Comparison of ENCODE assay signal across 16 cellular contexts in the genomic region with DNA sequence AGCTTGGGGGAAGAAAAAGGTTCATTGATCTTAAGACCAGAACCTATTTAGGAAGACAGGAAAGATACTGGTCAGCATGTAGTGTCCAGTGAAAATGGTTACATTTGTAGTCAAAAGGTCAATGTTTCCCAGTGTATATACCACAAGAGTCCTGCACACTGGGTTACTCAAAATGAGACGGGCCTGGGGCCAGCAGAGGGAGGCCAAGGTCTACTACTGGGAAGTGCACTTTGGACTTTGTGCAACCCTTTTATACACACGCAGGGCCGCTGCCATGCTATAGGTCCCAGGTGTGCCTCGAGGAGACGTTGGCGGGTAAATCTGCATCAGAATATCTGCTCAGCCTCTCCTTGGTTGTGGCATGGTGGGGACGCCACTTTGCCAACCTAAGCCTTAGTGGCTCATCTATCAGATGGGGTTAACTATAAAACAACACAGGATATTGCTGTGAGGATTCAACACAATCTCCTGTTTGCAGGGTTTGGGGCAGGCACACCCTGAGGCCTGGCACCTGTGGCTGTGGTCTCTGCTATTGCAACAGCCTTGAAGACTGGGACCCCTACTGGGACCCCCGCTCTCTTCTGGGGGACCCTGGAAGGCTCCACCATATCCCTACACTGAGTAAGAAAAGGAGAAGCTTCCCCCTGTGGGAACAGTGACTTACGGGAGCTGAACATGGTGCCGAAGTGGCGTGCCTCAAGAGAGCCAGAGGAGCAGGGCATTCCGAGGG. TPM values are rescaled to one million over a fixed set of nuclear protein-coding genes. Genes with fewer than 3 reads are reported as not detected.
DNase-seq lines count a peak whose midpoint lies in the region; ATAC-seq and TF ChIP-seq lines count a peak whose summit lies in the region.
"Had no signal": no experiment of that assay in that cellular context is flagged by ENCODE, and none has a peak within 500 bp of the region (broad histone marks: within the 10 kb centered on the region; RNA-seq: fewer than 3 reads in every experiment).

No MANE protein-coding gene starts in this region.

- H3K9ac ChIP-seq in BLaER1 treated with 17β-estradiol and CSF1 and Interleukin-3, amounts not matched to agents 10 nM and 100 nM, result peak overlapping the region in 2 of 11 experiments; percentile 25 to 42; a peak in 2 of 22 replicates
- H3K9ac ChIP-seq in duodenal mucosa (ENCODE audit: low read depth in 1 of 2, low read length in 2 of 2), result peak overlapping the region; percentile 16 to 30
- H3K9ac ChIP-seq in mesenchymal stem cell (ENCODE audit: low read length), result no peak overlapping the region

- TF ChIP-seq CTCF in A673 (conservative IDR thresholded peaks at IDR 0.05; ENCODE audit: low read depth, low read length), result no peak

- POLR2A ChIA-PET in A673 (lab: Charles Lee; ENCODE audit: low non-redundant PET), result no interaction called here

- no peak overlapping the region for H2AFZ ChIP-seq in mesenchymal stem cell (ENCODE audit: low read depth, low read length)

- H3K36me3 ChIP-seq in BLaER1 treated with 17β-estradiol and CSF1 and Interleukin-3, amounts not matched to agents 10 nM and 100 nM, result no peaks in the 10 kb centered on the region
- peaks cover 6% of the 10 kb centered on the region in 2 donors for H3K36me3 ChIP-seq in duodenal mucosa (ENCODE audit: control insufficient read depth in 1 of 2, insufficient read depth in 2 of 2, low read length in 2 of 2)
- no peaks in the 10 kb centered on the region for H3K36me3 ChIP-seq in mesenchymal stem cell (ENCODE audit: control insufficient read depth in 1 of 2, insufficient read depth in 2 of 2, low read depth in 1 of 2, low read length in 2 of 2)
- H3K36me3 ChIP-seq in MG63, result no peaks in the 10 kb centered on the region
- no peaks in the 10 kb centered on the region for H3K36me3 ChIP-seq in A673 (ENCODE audit: insufficient read depth, low read length, poor library complexity, severe bottlenecking)
- H3K36me3 ChIP-seq: ascending aorta, BE2C had no signal

- H2AK5ac ChIP-seq in mesenchymal stem cell (ENCODE audit: low read length, severe bottlenecking), result no peak overlapping the region

- H2BK120ac ChIP-seq in mesenchymal stem cell (ENCODE audit: low read depth, low read length), result no peak overlapping the region

- peaks cover 10 to 19% (median 16%) of the 10 kb centered on the region in 11 experiments; a peak in 21 of 22 replicates for H3K9me3 ChIP-seq in BLaER1 treated with 17β-estradiol and CSF1 and Interleukin-3, amounts not matched to agents 10 nM and 100 nM (replicated peaks in 1 of 11)
- H3K9me3 ChIP-seq in duodenal mucosa (ENCODE audit: control insufficient read depth in 1 of 2, low read length in 2 of 2), result no peaks in the 10 kb centered on the region
- peaks cover 11% of the 10 kb centered on the region for H3K9me3 ChIP-seq in mesenchymal stem cell (ENCODE audit: control insufficient read depth, low read length)
- peaks cover 7% of the 10 kb centered on the region for H3K9me3 ChIP-seq in MG63
- no peaks in the 10 kb centered on the region for H3K9me3 ChIP-seq in A673 (ENCODE audit: low read depth, low read length, poor library complexity, severe bottlenecking)
- H3K9me3 ChIP-seq: ascending aorta, BE2C had no signal

- H3K27me3 ChIP-seq in BLaER1 treated with 17β-estradiol and CSF1 and Interleukin-3, amounts not matched to agents 10 nM and 100 nM, result no peaks in the 10 kb centered on the region
- no peaks in the 10 kb centered on the region for H3K27me3 ChIP-seq in duodenal mucosa (ENCODE audit: control insufficient read depth in 1 of 2, insufficient read depth in 2 of 2, low read length in 2 of 2)
- H3K27me3 ChIP-seq in mesenchymal stem cell (ENCODE audit: control insufficient read depth in 1 of 2, insufficient read depth in 1 of 2, low read length in 2 of 2), result peaks cover 0 to 12% of the 10 kb centered on the region in 2 experiments
- H3K27me3 ChIP-seq in MG63, result no peaks in the 10 kb centered on the region; the same call in 1 of the 2 replicates
- H3K27me3 ChIP-seq in A673 (replicated peaks; ENCODE audit: insufficient read depth, low read depth, low read length, poor library complexity), result peaks cover 29% of the 10 kb centered on the region
- H3K27me3 ChIP-seq: ascending aorta, BE2C had no signal

- CTCF ChIA-PET in A673 (lab: Charles Lee), result no interaction called here

- peaks cover 33 to 52% (median 37%) of the 10 kb centered on the region in 10 experiments for H3K4me1 ChIP-seq in BLaER1 treated with 17β-estradiol and CSF1 and Interleukin-3, amounts not matched to agents 10 nM and 100 nM
- H3K4me1 ChIP-seq in duodenal mucosa (ENCODE audit: control insufficient read depth in 1 of 2, insufficient read depth in 2 of 2, low read length in 2 of 2) (peaks cover 24 to 32% of the 10 kb centered on the region in 2 donors), mesenchymal stem cell (ENCODE audit: control insufficient read depth, insufficient read depth, low read depth, low read length) (no peaks in the 10 kb centered on the region), A673 (ENCODE audit: insufficient read depth, low read length, poor library complexity, severe bottlenecking) (no peaks in the 10 kb centered on the region)
- H3K4me1 ChIP-seq: ascending aorta, BE2C had no signal

- peak overlapping the region; percentile 64 to 88 (median 76); a peak in 21 of 22 replicates for H3K4me2 ChIP-seq in BLaER1 treated with 17β-estradiol and CSF1 and Interleukin-3, amounts not matched to agents 10 nM and 100 nM
- no peak overlapping the region for H3K4me2 ChIP-seq in mesenchymal stem cell (ENCODE audit: low read length, poor library complexity, severe bottlenecking)

- H4K91ac ChIP-seq in mesenchymal stem cell (ENCODE audit: low read length), result no peak overlapping the region

- no peak overlapping the region for H3K14ac ChIP-seq in mesenchymal stem cell (ENCODE audit: low read length in 2 of 2)

- H3K4ac ChIP-seq in mesenchymal stem cell (ENCODE audit: low read depth in 1 of 2, low read length in 2 of 2), result no peak overlapping the region

- DNase-seq in M059J (ENCODE audit: low read depth) (peak; percentile 21), mesenchymal stem cell (peak; percentile 12), MG63 (no peak), A673 (ENCODE audit: low spot score) (no peak)
- DNase-seq: activated T-cell treated with anti-CD3 and anti-CD28 coated beads, Interleukin-2, amount 50 U/mL, for 4 hours; BE2C; NCI-H1694 treated with DMSO at 0.1 percent for 48 hours; stimulated activated CD4-positive, alpha-beta T cell treated with anti-CD3 and anti-CD28 coated beads, Interleukin-12 subunit alpha, Interleukin-12 subunit beta, amount 100 ng/mL, for 4 hours had no signal

- ATAC-seq in HG02610 (IDR thresholded peaks at IDR 0.05; ENCODE audit: unreplicated experiment) (no peak), HG02852 (IDR thresholded peaks at IDR 0.05; ENCODE audit: unreplicated experiment) (no peak)
- ATAC-seq: activated T-cell treated with anti-CD3 and anti-CD28 coated beads, Interleukin-2, amount 50 U/mL, for 4 hours had no signal

- peak overlapping the region in 3 of 11 experiments; percentile 13 to 67 (median 57); a peak in 4 of 22 replicates for H3K27ac ChIP-seq in BLaER1 treated with 17β-estradiol and CSF1 and Interleukin-3, amounts not matched to agents 10 nM and 100 nM
- no peak overlapping the region for H3K27ac ChIP-seq in duodenal mucosa (ENCODE audit: low read depth, low read length)
- H3K27ac ChIP-seq in mesenchymal stem cell (ENCODE audit: low read length, poor library complexity, severe bottlenecking), result no peak overlapping the region
- no peak overlapping the region for H3K27ac ChIP-seq in A673 (ENCODE audit: low read depth, low read length, poor library complexity, severe bottlenecking)
- H3K27ac ChIP-seq: ascending aorta, epithelial cell of prostate, VCaP had no signal

- no peak overlapping the region for H2BK12ac ChIP-seq in mesenchymal stem cell (ENCODE audit: low read length in 2 of 2)

- H3K79me1 ChIP-seq in mesenchymal stem cell (replicated peaks; ENCODE audit: low read length, poor library complexity, severe bottlenecking), result no peaks in the 10 kb centered on the region

- intact Hi-C loops in A673 (cut with micrococcal nuclease; ENCODE audit: unreplicated experiment), result no loop called here

- H3K18ac ChIP-seq in mesenchymal stem cell (ENCODE audit: low read depth in 1 of 2, low read length in 2 of 2), result no peak overlapping the region

- no peak overlapping the region for H2BK5ac ChIP-seq in mesenchymal stem cell (ENCODE audit: low read depth, low read length, poor library complexity, severe bottlenecking)

- H2BK15ac ChIP-seq in mesenchymal stem cell (ENCODE audit: low read depth, poor library complexity, severe bottlenecking), result no peak overlapping the region

- no TSS peak for BruUV-seq in A673 (replicated peaks; lab: Mats Ljungman, UMichigan)

- H4K20me1 ChIP-seq in BLaER1 treated with 17β-estradiol and CSF1 and Interleukin-3, amounts not matched to agents 10 nM and 100 nM, result no peaks in the 10 kb centered on the region

- WGBS in mesenchymal stem cell, result 88% methylated on average over 12 of the region's 12 CpGs

- H4K8ac ChIP-seq in mesenchymal stem cell (ENCODE audit: low read length), result no peak overlapping the region

- no peak overlapping the region for H3K23ac ChIP-seq in mesenchymal stem cell (ENCODE audit: low read length in 2 of 2)

- H3K4me3 ChIP-seq in BLaER1 treated with 17β-estradiol and CSF1 and Interleukin-3, amounts not matched to agents 10 nM and 100 nM, result no peak overlapping the region
- H3K4me3 ChIP-seq in duodenal mucosa (ENCODE audit: low read depth in 1 of 2, low read length in 2 of 2) (peak overlapping the region in 1 of 2 donors; percentile 48), mesenchymal stem cell (ENCODE audit: insufficient read depth in 1 of 2, low read depth in 1 of 2, low read length in 2 of 2) (peak overlapping the region in 1 of 2 experiments; percentile 66), MG63 (no peak overlapping the region), A673 (ENCODE audit: low read depth, low read length, poor library complexity, severe bottlenecking) (no peak overlapping the region)
- H3K4me3 ChIP-seq: ascending aorta had no signal

RNA-seq across cellular contexts. Expression of a gene that starts 19.7 kb away (rescaled TPM):
- not detected in 2 replicates for total RNA-seq in M059J (2014; rRNA removed; shearing (Covaris generic))
- polyA plus RNA-seq in mesenchymal stem cell (2013, experiment 1 of 2), result 0.07 TPM
- 0.05 TPM for polyA plus RNA-seq in mesenchymal stem cell (2013, experiment 2 of 2)
- total RNA-seq in MG63 (2014; rRNA removed; shearing (Covaris generic); ENCODE audit: low replicate concordance), result not detected in 2 replicates
- not detected in 2 replicates for total RNA-seq in A673 (2021)
- total RNA-seq: activated T-cell treated with anti-CD3 and anti-CD28 coated beads, Interleukin-2, amount 50 U/mL, for 4 hours; ascending aorta; OCI-LY7 had no signal

RNA-seq across cellular contexts. Expression of a gene that starts 33.9 kb away (rescaled TPM):
- 3.7 and 6.4 TPM in 2 replicates for total RNA-seq in M059J (2014; rRNA removed; shearing (Covaris generic))
- polyA plus RNA-seq in mesenchymal stem cell (2013, experiment 1 of 2), result 20.4 TPM
- polyA plus RNA-seq in mesenchymal stem cell (2013, experiment 2 of 2), result 22.5 TPM
- 0.86 and 1.3 TPM in 2 replicates for total RNA-seq in MG63 (2014; rRNA removed; shearing (Covaris generic); ENCODE audit: low replicate concordance)
- total RNA-seq in A673 (2021), result 4.6 and 11.6 TPM in 2 replicates

Comparison
In these comparisons a context has a peak if more than half of its experiments do, and no peak if none do; other contexts are left out.
1. DNase-seq: peak in M059J (single experiment) and mesenchymal stem cell (single experiment); none in MG63 (single experiment) and A673 (single experiment).